16 cellular contexts compared by ENCODE assay signal in the genomic region with DNA sequence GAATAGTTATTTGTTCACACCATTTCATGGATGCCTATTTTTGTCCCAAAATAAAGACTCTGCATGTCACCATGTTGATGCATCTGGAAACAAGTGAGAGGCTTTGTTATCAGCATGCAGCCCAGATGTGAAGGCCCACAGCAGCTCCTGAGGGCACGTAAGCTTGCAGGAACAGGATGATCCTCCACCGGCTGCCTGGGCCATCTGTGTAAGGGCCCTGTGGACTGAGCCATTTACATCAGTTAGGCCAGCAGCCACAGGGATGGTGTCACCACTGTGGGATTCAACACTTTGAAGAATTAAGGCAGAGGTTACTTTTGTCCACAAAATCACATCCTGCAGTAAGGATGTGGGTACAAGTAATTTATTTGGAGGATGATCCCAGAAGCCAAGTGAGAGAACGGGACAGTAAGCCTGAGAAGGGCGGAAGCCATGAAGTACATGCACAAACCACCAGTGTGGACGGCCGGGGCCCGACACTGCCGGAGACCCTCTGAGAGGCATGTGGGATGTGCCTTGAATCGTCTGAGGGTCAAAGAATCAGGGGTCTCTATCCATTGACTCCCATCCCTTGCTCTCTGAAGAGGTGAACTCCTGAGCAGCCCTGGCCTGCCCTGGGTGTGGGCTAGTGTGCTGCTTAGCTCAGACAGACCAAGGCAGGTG.
DNase-seq lines count a peak whose midpoint lies in the region; ATAC-seq and TF ChIP-seq lines count a peak whose summit lies in the region.
"Had no signal": no experiment of that assay in that cellular context is flagged by ENCODE, and none has a peak within 500 bp of the region (broad histone marks: within the 10 kb centered on the region; RNA-seq: fewer than 3 reads in every experiment).

No MANE protein-coding gene starts in this region.

- no peak overlapping the region for H3K4me3 ChIP-seq in heart right ventricle
- H3K4me3 ChIP-seq: GM23338 had no signal

- DNase-seq in cardiac septum (ENCODE audit: low spot score): peak; percentile 43
- no peak for DNase-seq in heart right ventricle
- DNase-seq in inferior parietal cortex (ENCODE audit: extremely low spot score): peak; percentile 15
- peak; percentile 50 for DNase-seq in posterior vena cava (ENCODE audit: low spot score)
- DNase-seq: C1 segment of cervical spinal cord; Calu3; CD4-positive, alpha-beta memory T cell; COR-L47; DMS153; DND-41; H9 had no signal

- 85 to 87% methylated on average over 9 of the region's 9 CpGs for WGBS in heart right ventricle, 2 donors

- peaks cover 0 to 10% (median 0%) of the 10 kb centered on the region in 7 donors for H3K27me3 ChIP-seq in heart right ventricle

- no peaks in the 10 kb centered on the region for H3K4me1 ChIP-seq in heart right ventricle

- H3K27ac ChIP-seq in heart right ventricle: no peak overlapping the region
- H3K27ac ChIP-seq: 22Rv1 had no signal

- ATAC-seq in heart right ventricle (no peak), GM21576 (IDR thresholded peaks at IDR 0.05; ENCODE audit: unreplicated experiment) (no peak), GM18907 (IDR thresholded peaks at IDR 0.05; ENCODE audit: unreplicated experiment) (no peak)
- ATAC-seq: GM23338, HCT116 had no signal

- no peaks in the 10 kb centered on the region for H3K36me3 ChIP-seq in heart right ventricle

- intact Hi-C loops in cardiac septum (cut with DNase I) (no loop called here), heart right ventricle (cut with DNase I) (no loop called here), posterior vena cava (cut with DNase I) (no loop called here)

- H3K9me3 ChIP-seq in heart right ventricle: peaks cover 0 to 40% (median 14%) of the 10 kb centered on the region in 11 donors

- TF ChIP-seq CTCF in heart right ventricle (IDR thresholded peaks at IDR 0.05): no peak

Comparison
In these comparisons a context has a peak if more than half of its experiments do, and no peak if none do; other contexts are left out.
1. DNase-seq: peak in cardiac septum (single experiment), inferior parietal cortex (single experiment) and posterior vena cava (single experiment); none in heart right ventricle (0 of 2).